ENCODE assay signal across 8 cellular contexts in genomic region chr4:76949293-76950051, GRCh38. TPM values are rescaled to one million over a fixed set of nuclear protein-coding genes. Genes with fewer than 3 reads are reported as not detected.
DNase-seq lines count a peak whose midpoint lies in the region; ATAC-seq and TF ChIP-seq lines count a peak whose summit lies in the region.

Gene SEPTIN11 (plus strand): TSS chr4:76949752. CDS start chr4:76949904, 152 bp downstream.

- H3K4me1 ChIP-seq in Panc1 (ENCODE audit: control insufficient read depth, insufficient read depth, low read length), result peaks cover 12% of the 10 kb centered on the region

- ATAC-seq in GM21723 (IDR thresholded peaks at IDR 0.05; ENCODE audit: unreplicated experiment), result peak; percentile 72
- ATAC-seq in Panc1, result peak; percentile 89
- ATAC-seq in esophagus mucosa, result peak; percentile 90

- intact Hi-C loops in Panc1 (cut with micrococcal nuclease; ENCODE audit: unreplicated experiment), result loop anchor here (5.0 kb wide), 1 partner anchor 117 kb away; no protein-coding TSS in a partner anchor

- H3K4me3 ChIP-seq in Panc1 (ENCODE audit: low read depth in 2 of 2, low read length in 2 of 2), result peak within 1 kb of the TSS; percentile 82 to 83

- TF ChIP-seq CTCF in Panc1 (IDR thresholded peaks at IDR 0.05), result no peak

- no peaks in the 10 kb centered on the region for H3K27me3 ChIP-seq in Panc1 (ENCODE audit: control insufficient read depth, insufficient read depth, low read length)

- POLR2A ChIA-PET in Panc1 (lab: Charles Lee), result interaction anchor here (0.7 kb wide), 1 partner anchor 41 kb away, joined by 8 read pairs; no protein-coding TSS in a partner anchor

- H3K27ac ChIP-seq in Panc1 (ENCODE audit: low read length), result peak within 1 kb of the TSS; percentile 79

- in situ Hi-C loops in KBM-7 (cut with MboI; ENCODE audit: low pct_unique_long_range_greater_than_20kb, low sequenced_read_pairs), result no loop called here
- in situ Hi-C loops in Panc1 (cut with HindIII; ENCODE audit: low pct_unique_long_range_greater_than_20kb, low sequenced_read_pairs), result no loop called here

- CTCF ChIA-PET in Panc1 (lab: Charles Lee), result interaction anchor here (0.6 to 0.7 kb wide), 2 partner anchors 31 to 119 kb away, joined by 3 read pairs; no protein-coding TSS in a partner anchor

- BruUV-seq in Panc1 (replicated peaks; lab: Mats Ljungman, UMichigan), result no TSS peak

- no peaks in the 10 kb centered on the region for H3K9me3 ChIP-seq in Panc1 (ENCODE audit: control insufficient read depth, insufficient read depth, low read depth, low read length)

- no peaks in the 10 kb centered on the region; the same call in 1 of the 2 replicates for H3K36me3 ChIP-seq in Panc1 (ENCODE audit: control insufficient read depth, insufficient read depth, low read length)

- DNase-seq in DMS53 (lab: John Stamatoyannopoulos, UW), result peak; percentile 93
- DNase-seq in KBM-7, result peak; percentile 88
- no peak for DNase-seq in Panc1 (ENCODE audit: low read depth, low spot score)
- peak; percentile 81 to 84 for DNase-seq in activated T-cell treated with anti-CD3 and anti-CD28 coated beads, Interleukin-2, amount 50 U/mL, for 48 hours
- peak; percentile 97 for DNase-seq in myocyte (ENCODE audit: low read depth)
- DNase-seq in stimulated activated CD8-positive, alpha-beta memory T cell treated with anti-CD3 and anti-CD28 coated beads, Interleukin-7, amount 100 ng/mL, for 4 hours (ENCODE audit: low read depth in 2 of 2), result peak; percentile 72 to 83

RNA-seq across cellular contexts. Expression of gene SEPTIN11, which starts in this region (rescaled TPM):
- 103 TPM for total RNA-seq in Panc1 (2021; ENCODE audit: unreplicated experiment)
- 38.8 TPM for polyA plus RNA-seq in Panc1 (2012; ENCODE audit: insufficient read length)
- 29.9 TPM for total RNA-seq in esophagus mucosa
- total RNA-seq in myocyte, result 321 and 381 TPM in 2 replicates
- polyA plus RNA-seq in myocyte (2012), result 326 TPM
